In genomic region chr12:6082613-6083012, GRCh38 we compare ENCODE assay signal across 16 cellular contexts. TPM values are rescaled to one million over a fixed set of nuclear protein-coding genes. Genes with fewer than 3 reads are reported as not detected.
"Had no signal": no experiment of that assay in that cellular context is flagged by ENCODE, and none has a peak within 500 bp of the region (broad histone marks: within the 10 kb centered on the region; RNA-seq: fewer than 3 reads in every experiment).

No MANE protein-coding gene starts in this region.

- H3K27me3 Mint-ChIP-seq: activated naive CD8-positive, alpha-beta T cell treated with anti-CD3 and anti-CD28 coated beads, Interleukin-2, amount 50 U/mL, for 24 hours had no signal

- H3K9me3 Mint-ChIP-seq: activated CD4-positive, alpha-beta memory T cell treated with anti-CD3 and anti-CD28 coated beads for 36 hours; activated naive CD8-positive, alpha-beta T cell treated with anti-CD3 and anti-CD28 coated beads, Interleukin-2, amount 50 U/mL, for 24 hours; central memory CD8-positive, alpha-beta T cell; naive B cell had no signal

- H3K4me1 Mint-ChIP-seq: activated naive CD8-positive, alpha-beta T cell treated with anti-CD3 and anti-CD28 coated beads, Interleukin-2, amount 50 U/mL, for 24 hours; central memory CD8-positive, alpha-beta T cell; naive B cell had no signal

- H3K27ac ChIP-seq: epithelial cell of prostate, neutrophil, suprapubic skin, VCaP had no signal

- DNase-seq: activated CD4-positive, alpha-beta memory T cell treated with anti-CD3 and anti-CD28 coated beads for 36 hours; activated naive CD4-positive, alpha-beta T cell; activated naive CD8-positive, alpha-beta T cell treated with anti-CD3 and anti-CD28 coated beads, Interleukin-2, amount 50 U/mL, for 24 hours; cortex of kidney; effector CD8-positive, alpha-beta T cell; midbrain; naive B cell; stimulated activated CD4-positive, alpha-beta T cell treated with anti-CD3 and anti-CD28 coated beads, Interleukin-12 subunit alpha, Interleukin-12 subunit beta, amount 100 ng/mL, for 4 hours; stimulated activated CD4-positive, alpha-beta T cell treated with anti-CD3 and anti-CD28 coated beads, Interleukin-2, amount 100 ng/mL, for 48 hours; stimulated activated naive CD4-positive, alpha-beta T cell treated with Interleukin-2 at 50 U/mL for 16 hours had no signal

- H3K27me3 ChIP-seq: gastroesophageal sphincter, neutrophil, suprapubic skin had no signal

- H3K27ac Mint-ChIP-seq: activated CD4-positive, alpha-beta memory T cell treated with anti-CD3 and anti-CD28 coated beads for 36 hours; activated naive CD8-positive, alpha-beta T cell treated with anti-CD3 and anti-CD28 coated beads, Interleukin-2, amount 50 U/mL, for 24 hours; naive B cell had no signal

- ATAC-seq: activated naive CD8-positive, alpha-beta T cell treated with anti-CD3 and anti-CD28 coated beads, Interleukin-2, amount 50 U/mL, for 24 hours; gastroesophageal sphincter had no signal

- H3K4me3 Mint-ChIP-seq: activated CD4-positive, alpha-beta memory T cell treated with anti-CD3 and anti-CD28 coated beads for 36 hours; activated naive CD8-positive, alpha-beta T cell treated with anti-CD3 and anti-CD28 coated beads, Interleukin-2, amount 50 U/mL, for 24 hours; central memory CD8-positive, alpha-beta T cell; naive B cell had no signal

- H3K36me3 Mint-ChIP-seq: activated CD4-positive, alpha-beta memory T cell treated with anti-CD3 and anti-CD28 coated beads for 36 hours; naive B cell had no signal

- H3K4me3 ChIP-seq: gastroesophageal sphincter, suprapubic skin had no signal

- H3K9me3 ChIP-seq: gastroesophageal sphincter, neutrophil, suprapubic skin had no signal

- H3K36me3 ChIP-seq: gastroesophageal sphincter, neutrophil, suprapubic skin had no signal

RNA-seq across cellular contexts. Expression of gene VWF, which starts 41.9 kb away (rescaled TPM):
- total RNA-seq: activated CD4-positive, alpha-beta memory T cell treated with anti-CD3 and anti-CD28 coated beads for 36 hours had no signal
